In the genomic region with DNA sequence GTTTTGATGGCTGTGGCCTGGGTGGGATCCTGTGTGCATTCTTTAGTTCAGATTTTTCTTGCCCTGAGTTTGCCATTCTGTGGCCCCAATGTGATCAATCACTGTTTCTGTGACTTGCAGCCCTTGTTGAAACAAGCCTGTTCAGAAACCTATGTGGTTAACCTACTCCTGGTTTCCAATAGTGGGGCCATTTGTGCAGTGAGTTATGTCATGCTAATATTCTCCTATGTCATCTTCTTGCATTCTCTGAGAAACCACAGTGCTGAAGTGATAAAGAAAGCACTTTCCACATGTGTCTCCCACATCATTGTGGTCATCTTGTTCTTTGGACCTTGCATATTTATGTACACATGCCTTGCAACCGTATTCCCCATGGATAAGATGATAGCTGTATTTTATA, we compare ENCODE assay signal across 35 cellular contexts. TPM values are rescaled to one million over a fixed set of nuclear protein-coding genes. Genes with fewer than 3 reads are reported as not detected.
DNase-seq lines count a peak whose midpoint lies in the region; ATAC-seq, FAIRE-seq and TF ChIP-seq lines count a peak whose summit lies in the region.
"Had no signal": no experiment of that assay in that cellular context is flagged by ENCODE, and none has a peak within 500 bp of the region (broad histone marks: within the 10 kb centered on the region; RNA-seq: fewer than 3 reads in every experiment).

No MANE protein-coding gene starts in this region.

- H3K27me3 ChIP-seq in HUES48 (ENCODE audit: control insufficient read depth, insufficient read depth, low read length) (no peaks in the 10 kb centered on the region), right atrium auricular region (no peaks in the 10 kb centered on the region)
- H3K27me3 ChIP-seq: SJSA1 had no signal

- DNase-seq in right atrium auricular region (ENCODE audit: low spot score) = no peak
- DNase-seq in activated CD8-positive, alpha-beta memory T cell treated with anti-CD3 and anti-CD28 coated beads, Interleukin-2, amount 50 U/mL, for 4 hours = no peak
- no peak for DNase-seq in frontal cortex (ENCODE audit: low spot score in 2 of 2)
- DNase-seq in ureter (ENCODE audit: low spot score) = no peak
- DNase-seq: activated CD4-positive, alpha-beta T cell treated with anti-CD3 and anti-CD28 coated beads for 4 hours; activated CD8-positive, alpha-beta T cell treated with anti-CD3 and anti-CD28 coated beads, Interleukin-2, amount 10 ng/mL, durations not matched to agents 7 days and 5 days; activated T-cell treated with anti-CD3 and anti-CD28 coated beads for 4 hours; amniotic stem cell; Calu3; DMS79 treated with DMSO at 0.1 percent for 48 hours; GF-D8; IMR-90; mammary epithelial cell; NCI-H1694; NCI-H774; retina; stimulated activated CD4-positive, alpha-beta T cell treated with anti-CD3 and anti-CD28 coated beads, Interleukin-1b, Interleukin-23, amount 100 ng/mL, for 48 hours; stimulated activated naive CD4-positive, alpha-beta T cell treated with Interleukin-2 at 50 U/mL for 16 hours; T-helper 9 cell had no signal

- H3K4me3 ChIP-seq in HUES48 (ENCODE audit: low read depth, low read length) (peak overlapping the region; percentile 8; the same call in 1 of the 2 replicates), right atrium auricular region (no peak overlapping the region)
- H3K4me3 ChIP-seq: SJSA1 had no signal

- H3K4me1 ChIP-seq in HUES48 (ENCODE audit: control insufficient read depth, insufficient read depth, low read length) (no peaks in the 10 kb centered on the region), right atrium auricular region (no peaks in the 10 kb centered on the region)
- H3K4me1 ChIP-seq: SJSA1 had no signal

- ATAC-seq in GM18498 (IDR thresholded peaks at IDR 0.05; ENCODE audit: unreplicated experiment) = peak; percentile 98
- peak; percentile 100 for ATAC-seq in GM18867 (IDR thresholded peaks at IDR 0.05; ENCODE audit: unreplicated experiment)
- peak; percentile 93 for ATAC-seq in HG02588 (IDR thresholded peaks at IDR 0.05; ENCODE audit: unreplicated experiment)
- ATAC-seq: activated CD8-positive, alpha-beta T cell treated with anti-CD3 and anti-CD28 coated beads, Interleukin-2, amount 10 ng/mL, durations not matched to agents 7 days and 5 days; esophagus mucosa; natural killer cell treated with Interleukin-12 subunit alpha and Interleukin-12 subunit beta and Interleukin-15 and Interleukin-18, amount 100 ng/mL, for 72 hours had no signal

- no peak overlapping the region for H3K9ac ChIP-seq in HUES48 (ENCODE audit: low read depth, low read length)

- no peak for FAIRE-seq in frontal cortex (lab: Jason Lieb, UNC)
- FAIRE-seq: A204.1 had no signal

- H3K27ac ChIP-seq in HUES48 (ENCODE audit: low read depth, low read length) = no peak overlapping the region
- no peak overlapping the region for H3K27ac ChIP-seq in right atrium auricular region
- H3K27ac ChIP-seq: RWPE1, SJSA1, VCaP had no signal

- TF ChIP-seq CTCF in right atrium auricular region (IDR thresholded peaks at IDR 0.05) = no peak

- peaks cover 90% of the 10 kb centered on the region for H3K9me3 ChIP-seq in HUES48 (ENCODE audit: control insufficient read depth, insufficient read depth, low read length)
- H3K9me3 ChIP-seq in right atrium auricular region = no peaks in the 10 kb centered on the region
- H3K9me3 ChIP-seq: SJSA1 had no signal

- no peaks in the 10 kb centered on the region for H3K36me3 ChIP-seq in HUES48 (ENCODE audit: control insufficient read depth, insufficient read depth, low read length)
- H3K36me3 ChIP-seq in right atrium auricular region = no peaks in the 10 kb centered on the region
- H3K36me3 ChIP-seq: SJSA1 had no signal

RNA-seq across cellular contexts. Expression of a gene that starts 0.6 kb away (rescaled TPM):
- total RNA-seq in right atrium auricular region (not detected), frontal cortex (not detected), ureter (not detected)
- total RNA-seq: activated CD8-positive, alpha-beta T cell treated with anti-CD3 and anti-CD28 coated beads, Interleukin-2, amount 10 ng/mL, durations not matched to agents 7 days and 5 days; Calu3; dermis microvascular lymphatic vessel endothelial cell; esophagus mucosa; fibroblast of villous mesenchyme; IMR-90; mammary epithelial cell; mucosa of gallbladder; natural killer cell treated with Interleukin-12 subunit alpha and Interleukin-12 subunit beta and Interleukin-15 and Interleukin-18, amount 100 ng/mL, for 72 hours; omental fat pad; SJSA1; temporal lobe; urinary bladder had no signal

RNA-seq across cellular contexts. Expression of a gene that starts 18.3 kb away (rescaled TPM):
- total RNA-seq in right atrium auricular region = not detected
- not detected for total RNA-seq in frontal cortex
- not detected for total RNA-seq in ureter
- total RNA-seq: activated CD8-positive, alpha-beta T cell treated with anti-CD3 and anti-CD28 coated beads, Interleukin-2, amount 10 ng/mL, durations not matched to agents 7 days and 5 days; Calu3; dermis microvascular lymphatic vessel endothelial cell; esophagus mucosa; fibroblast of villous mesenchyme; IMR-90; mammary epithelial cell; mucosa of gallbladder; natural killer cell treated with Interleukin-12 subunit alpha and Interleukin-12 subunit beta and Interleukin-15 and Interleukin-18, amount 100 ng/mL, for 72 hours; omental fat pad; SJSA1; temporal lobe; urinary bladder had no signal

RNA-seq across cellular contexts. Expression of a gene that starts 34.9 kb away (rescaled TPM):
- not detected for total RNA-seq in right atrium auricular region
- not detected for total RNA-seq in frontal cortex
- not detected for total RNA-seq in ureter
- total RNA-seq: activated CD8-positive, alpha-beta T cell treated with anti-CD3 and anti-CD28 coated beads, Interleukin-2, amount 10 ng/mL, durations not matched to agents 7 days and 5 days; Calu3; dermis microvascular lymphatic vessel endothelial cell; esophagus mucosa; fibroblast of villous mesenchyme; IMR-90; mammary epithelial cell; mucosa of gallbladder; natural killer cell treated with Interleukin-12 subunit alpha and Interleukin-12 subunit beta and Interleukin-15 and Interleukin-18, amount 100 ng/mL, for 72 hours; omental fat pad; SJSA1; temporal lobe; urinary bladder had no signal
